8 cellular contexts compared by ENCODE assay signal in genomic region chr1:212062832-212063438, GRCh38. TPM values are rescaled to one million over a fixed set of nuclear protein-coding genes. Genes with fewer than 3 reads are reported as not detected.
DNase-seq lines count a peak whose midpoint lies in the region; ATAC-seq, FAIRE-seq and TF ChIP-seq lines count a peak whose summit lies in the region.

No MANE protein-coding gene starts in this region.

- H3K27ac ChIP-seq in A673 (ENCODE audit: low read depth, low read length, poor library complexity, severe bottlenecking) (no peak overlapping the region), GM12878 (ENCODE audit: control insufficient read depth, insufficient read depth) (no peak overlapping the region), kidney (ENCODE audit: low read depth in 2 of 2, low read length in 2 of 2) (no peak overlapping the region), transverse colon (no peak overlapping the region)

- H3K36me3 ChIP-seq in A673 (ENCODE audit: insufficient read depth, low read length, poor library complexity, severe bottlenecking) (peaks cover 53% of the 10 kb centered on the region), GM12878 (ENCODE audit: control insufficient read depth in 2 of 2, insufficient read depth in 2 of 2, low read length in 1 of 2) (peaks cover 0 to 3% of the 10 kb centered on the region in 2 experiments), kidney (ENCODE audit: control insufficient read depth in 1 of 2, insufficient read depth in 2 of 2, low read length in 2 of 2) (no peaks in the 10 kb centered on the region), transverse colon (no peaks in the 10 kb centered on the region)

- H3K4me1 ChIP-seq in A673 (ENCODE audit: insufficient read depth, low read length, poor library complexity, severe bottlenecking): no peaks in the 10 kb centered on the region
- no peaks in the 10 kb centered on the region for H3K4me1 ChIP-seq in GM12878 (ENCODE audit: control insufficient read depth, insufficient read depth, low read length)
- no peaks in the 10 kb centered on the region for H3K4me1 ChIP-seq in kidney (ENCODE audit: control insufficient read depth in 1 of 2, insufficient read depth in 1 of 2, low read depth in 1 of 2, low read length in 2 of 2)
- H3K4me1 ChIP-seq in transverse colon: no peaks in the 10 kb centered on the region

- TF ChIP-seq RAD21 in GM12878 (IDR thresholded peaks at IDR 0.05; ENCODE audit: insufficient read depth, low read depth, low read length): peak; percentile 59

- no peak overlapping the region for H3K4me2 ChIP-seq in GM12878 (ENCODE audit: control insufficient read depth, insufficient read depth)

- TF ChIP-seq CTCF in A673 (conservative IDR thresholded peaks at IDR 0.05; ENCODE audit: low read depth, low read length) (peak; percentile 73), GM12874 (IDR thresholded peaks at IDR 0.05; ENCODE audit: insufficient read depth, low read depth, low read length) (peak; percentile 41; the same call in 1 of the 2 replicates), GM12878 (IDR thresholded peaks at IDR 0.05 in 2 of 3, conservative IDR thresholded peaks at IDR 0.05 in 1 of 3; ENCODE audit: control insufficient read depth in 2 of 3, extremely low read depth in 1 of 3, insufficient read depth in 1 of 3, low read depth in 3 of 3, low read length in 3 of 3) (peak; percentile 54 to 63 (median 56); a peak in 5 of 6 replicates), kidney (IDR thresholded peaks at IDR 0.05; ENCODE audit: borderline replicate concordance, extremely low read depth, insufficient read depth) (peak; percentile 58), transverse colon (IDR thresholded peaks at IDR 0.05) (peak; percentile 56 to 68 (median 63))

- no peak overlapping the region for H2AFZ ChIP-seq in GM12878 (ENCODE audit: control insufficient read depth, low read depth, low read length)

- WGBS in GM12878 (ENCODE audit: insufficient coverage, insufficient replicate concordance, low lambda C conversion rate, missing lambda C conversion rate): 95% methylated on average over 5 of the region's 5 CpGs
- 81 to 84% methylated on average over 5 of the region's 5 CpGs for WGBS in transverse colon (ENCODE audit: low coverage in 1 of 2), 2 donors

- no peaks in the 10 kb centered on the region for H3K79me2 ChIP-seq in GM12878 (ENCODE audit: control insufficient read depth, insufficient read depth, low read length)

- ATAC-seq in GM12878: peak; percentile 83

- POLR2A ChIA-PET in A673 (lab: Charles Lee; ENCODE audit: low non-redundant PET): no interaction called here
- POLR2A ChIA-PET in GM12878 (lab: Charles Lee): interaction anchor here (0.6 to 1.6 kb wide), 2 partner anchors 23 to 39 kb away, joined by 3 to 4 read pairs; no protein-coding TSS in a partner anchor

- H3K27me3 ChIP-seq in A673 (replicated peaks; ENCODE audit: insufficient read depth, low read depth, low read length, poor library complexity): no peaks in the 10 kb centered on the region
- no peaks in the 10 kb centered on the region for H3K27me3 ChIP-seq in GM12878 (replicated peaks in 1 of 2; ENCODE audit: control insufficient read depth in 2 of 2, insufficient read depth in 2 of 2, low read length in 1 of 2)
- no peaks in the 10 kb centered on the region for H3K27me3 ChIP-seq in transverse colon

- DNase-seq in A673 (ENCODE audit: low spot score) (peak; percentile 70), NCI-H345 treated with DMSO at 0.1 percent for 48 hours (lab: John Stamatoyannopoulos, UW; ENCODE audit: unreplicated experiment) (peak; percentile 37), GM12878 (ENCODE audit: low read depth, low spot score) (no peak), kidney (no peak), transverse colon (no peak)
- DNase-seq in activated naive CD4-positive, alpha-beta T cell (lab: John Stamatoyannopoulos, UW): no peak
- no peak for DNase-seq in stimulated activated CD4-positive, alpha-beta T cell treated with anti-CD3 and anti-CD28 coated beads, Interleukin-4, amount 100 ng/mL, for 4 hours

- intact Hi-C loops in A673 (cut with micrococcal nuclease; ENCODE audit: unreplicated experiment) (loop anchor here (2.0 kb wide), 3 partner anchors 228 to 394 kb away; no protein-coding TSS in a partner anchor), GM12878 (cut with micrococcal nuclease; ENCODE audit: unreplicated experiment) (loop anchor here (2.0 kb wide), 2 partner anchors 228 to 306 kb away; no protein-coding TSS in a partner anchor), kidney (cut with DNase I) (loop anchor here (10.0 kb wide), 2 partner anchors 302 to 392 kb away; no protein-coding TSS in a partner anchor), transverse colon (cut with DNase I; ENCODE audit: low total_unique reads) (no loop called here)

- H3K9me3 ChIP-seq in A673 (ENCODE audit: low read depth, low read length, poor library complexity, severe bottlenecking) (no peaks in the 10 kb centered on the region), GM12878 (replicated peaks; ENCODE audit: control insufficient read depth, insufficient read depth, low read length) (no peaks in the 10 kb centered on the region), kidney (ENCODE audit: control insufficient read depth in 1 of 2, low read length in 2 of 2) (no peaks in the 10 kb centered on the region), transverse colon (no peaks in the 10 kb centered on the region)

- H3K9ac ChIP-seq in GM12878 (ENCODE audit: control insufficient read depth, insufficient read depth, low read length): no peak overlapping the region
- no peak overlapping the region for H3K9ac ChIP-seq in kidney (ENCODE audit: low read length in 2 of 2)

- CTCF ChIA-PET in A673 (lab: Charles Lee): interaction anchor here (0.7 to 1.0 kb wide), 3 partner anchors 11 to 393 kb away, joined by 3 read pairs; no protein-coding TSS in a partner anchor
- CTCF ChIA-PET in GM12878 (lab: Yijun Ruan, JAX): interaction anchor here (0.6 to 9.1 kb wide), 41 partner anchors 8 to 1021 kb away, joined by 3 to 136 read pairs (median 4); partner anchors contain the start of genes DTL and INTS7

- FAIRE-seq in GM12878 (lab: Jason Lieb, UNC): peak; percentile 89
- FAIRE-seq in kidney (lab: Jason Lieb, UNC): peak; percentile 51

- SMC1A ChIA-PET in GM12878 (lab: Charles Lee; ENCODE audit: uncharacterized antibody, unreplicated experiment): interaction anchor here (0.6 to 3.9 kb wide), 30 partner anchors 9 to 453 kb away, joined by 3 to 45 read pairs (median 4); partner anchors contain the start of genes DTL and INTS7

- RAD21 ChIA-PET in GM12878 (lab: Charles Lee; ENCODE audit: unreplicated experiment): interaction anchor here (0.8 to 5.0 kb wide), 13 partner anchors 28 to 394 kb away, joined by 3 to 41 read pairs (median 3); partner anchors contain the start of genes DTL and INTS7

- no peak for TF ChIP-seq POLR2A in GM12878 (IDR thresholded peaks at IDR 0.05; ENCODE audit: low read depth, low read length)
- TF ChIP-seq POLR2A in transverse colon (IDR thresholded peaks at IDR 0.05): no peak

- H3K4me3 ChIP-seq in A673 (ENCODE audit: low read depth, low read length, poor library complexity, severe bottlenecking) (no peak overlapping the region), GM12878 (no peak overlapping the region), kidney (ENCODE audit: low read length in 2 of 2) (no peak overlapping the region), transverse colon (no peak overlapping the region)

- no TSS peak for BruUV-seq in A673 (replicated peaks; lab: Mats Ljungman, UMichigan)
- no TSS peak for BruUV-seq in GM12878 (replicated peaks; lab: Mats Ljungman, UMichigan)

- in situ Hi-C loops in GM12878 (cut with MboI) (loop anchor here (5.0 kb wide), 1 partner anchor 394 kb away; no protein-coding TSS in a partner anchor), transverse colon (cut with MboI; ENCODE audit: low pct_ligation_motif_present in 1 of 4, low pct_unique_long_range_greater_than_20kb in 1 of 4, low sequenced_read_pairs in 3 of 4) (loop anchor here in 3 of 4 donors (10.0 to 25.0 kb wide), 3 partner anchors 299 to 392 kb away; no protein-coding TSS in a partner anchor)

- H4K20me1 ChIP-seq in GM12878 (ENCODE audit: control insufficient read depth, insufficient read depth): no peaks in the 10 kb centered on the region

- no peak for TF ChIP-seq EP300 in GM12878 (IDR thresholded peaks at IDR 0.05; ENCODE audit: borderline replicate concordance in 1 of 2, control insufficient read depth in 1 of 2, low read depth in 2 of 2, low read length in 2 of 2)
- TF ChIP-seq EP300 in transverse colon (IDR thresholded peaks at IDR 0.05; ENCODE audit: low read depth): no peak

RNA-seq across cellular contexts. Expression of gene DTL, which starts 27.4 kb away (rescaled TPM):
- 78.4 and 84.3 TPM in 2 replicates for total RNA-seq in A673 (2021)
- total RNA-seq in GM12878 (2013; cell fraction: nucleolus; rRNA removed): 47.4 and 50.1 TPM in 2 replicates
- 49.4 and 51.7 TPM in 2 replicates for total RNA-seq in GM12878 (2014; rRNA removed)
- 45.6 and 45.7 TPM in 2 replicates for total RNA-seq in GM12878 (2014; rRNA removed; fragmentation: Illumina TruSeq; extraction: Trizol)
- 48.0 and 55.1 TPM in 2 replicates for total RNA-seq in GM12878 (2021)
- 13.8 TPM for polyA plus RNA-seq in GM12878 (2011; ENCODE audit: low read depth)
- polyA plus RNA-seq in GM12878 (2011; rRNA removed): 62.7 and 65.3 TPM in 2 replicates
- polyA plus RNA-seq in GM12878 (2011; cell fraction: cytosol; rRNA removed): 45.4 and 56.6 TPM in 2 replicates
- polyA plus RNA-seq in GM12878 (2011; cell fraction: nucleus; rRNA removed): 40.2 and 54.0 TPM in 2 replicates
- polyA plus RNA-seq in GM12878 (2012): 14.0 and 25.0 TPM in 2 replicates
- 58.8 and 62.3 TPM in 2 replicates for polyA plus RNA-seq in GM12878 (2014; fragmentation: Illumina TruSeq; extraction: Trizol)
- 10 to 100 TPM; 24.1 to 24.6 TPM for polyA plus RNA-seq in GM12878 (2014; fragmentation: Nextera tagmentation; extraction: Ambion mirVana)
- polyA plus RNA-seq in GM12878 (2014; rRNA removed): 36.1 and 39.0 TPM in 2 replicates
- 10 to 100 TPM; 72.3 to 73.4 TPM for polyA plus RNA-seq in GM12878 (2016; fragmentation: Nextera tagmentation; extraction: Ambion mirVana)
- polyA minus RNA-seq in GM12878 (2011; rRNA and poly(A)+ RNA removed): 80.8 and 121 TPM in 2 replicates
- polyA minus RNA-seq in GM12878 (2011; cell fraction: cytosol; rRNA and poly(A)+ RNA removed): 22.9 and 34.7 TPM in 2 replicates
- 41.7 and 50.0 TPM in 2 replicates for polyA minus RNA-seq in GM12878 (2011; cell fraction: nucleus; rRNA and poly(A)+ RNA removed)
- 2.0 TPM for total RNA-seq in kidney
- polyA plus RNA-seq in kidney (ENCODE audit: insufficient read depth, low read depth, low replicate concordance): not detected
- 1 to 10 TPM in 2 of 4 donors, under 1 TPM in 1, not detected in 1; 0.16 to 5.0 (median 3.3) TPM for total RNA-seq in transverse colon

RNA-seq across cellular contexts. Expression of gene INTS7, which starts 27.6 kb away (rescaled TPM):
- total RNA-seq in A673 (2021): 41.5 and 45.0 TPM in 2 replicates
- total RNA-seq in GM12878 (2013; cell fraction: nucleolus; rRNA removed): 64.2 and 69.0 TPM in 2 replicates
- 28.4 and 30.2 TPM in 2 replicates for total RNA-seq in GM12878 (2014; rRNA removed)
- 23.4 and 25.4 TPM in 2 replicates for total RNA-seq in GM12878 (2014; rRNA removed; fragmentation: Illumina TruSeq; extraction: Trizol)
- total RNA-seq in GM12878 (2021): 21.3 and 22.3 TPM in 2 replicates
- polyA plus RNA-seq in GM12878 (2011; ENCODE audit: low read depth): 10.6 TPM
- 49.1 and 51.2 TPM in 2 replicates for polyA plus RNA-seq in GM12878 (2011; rRNA removed)
- 27.3 and 32.0 TPM in 2 replicates for polyA plus RNA-seq in GM12878 (2011; cell fraction: cytosol; rRNA removed)
- 20.5 and 21.3 TPM in 2 replicates for polyA plus RNA-seq in GM12878 (2011; cell fraction: nucleus; rRNA removed)
- polyA plus RNA-seq in GM12878 (2012): 12.6 and 17.0 TPM in 2 replicates
- 28.3 and 36.1 TPM in 2 replicates for polyA plus RNA-seq in GM12878 (2014; fragmentation: Illumina TruSeq; extraction: Trizol)
- polyA plus RNA-seq in GM12878 (2014; fragmentation: Nextera tagmentation; extraction: Ambion mirVana): 10 to 100 TPM; 17.1 to 20.1 TPM
- polyA plus RNA-seq in GM12878 (2014; rRNA removed): 16.8 and 20.6 TPM in 2 replicates
- 10 to 100 TPM; 32.1 to 36.5 TPM for polyA plus RNA-seq in GM12878 (2016; fragmentation: Nextera tagmentation; extraction: Ambion mirVana)
- polyA minus RNA-seq in GM12878 (2011; rRNA and poly(A)+ RNA removed): 70.4 and 100 TPM in 2 replicates
- polyA minus RNA-seq in GM12878 (2011; cell fraction: cytosol; rRNA and poly(A)+ RNA removed): 13.6 and 25.8 TPM in 2 replicates
- 50.1 and 72.6 TPM in 2 replicates for polyA minus RNA-seq in GM12878 (2011; cell fraction: nucleus; rRNA and poly(A)+ RNA removed)
- total RNA-seq in kidney: 9.8 TPM
- 5.1 TPM for polyA plus RNA-seq in kidney (ENCODE audit: insufficient read depth, low read depth, low replicate concordance)
- total RNA-seq in transverse colon: 1 to 10 TPM; 7.1 to 10.0 (median 9.5) TPM

Comparison
In these comparisons a context has a peak if more than half of its experiments do, and no peak if none do; other contexts are left out.
1. DNase-seq: peak in A673 (single experiment) and NCI-H345 treated with DMSO at 0.1 percent for 48 hours (single experiment); none in GM12878 (single experiment), kidney (single experiment), transverse colon (single experiment), activated naive CD4-positive, alpha-beta T cell (0 of 4) and stimulated activated CD4-positive, alpha-beta T cell treated with anti-CD3 and anti-CD28 coated beads, Interleukin-4, amount 100 ng/mL, for 4 hours (0 of 2).
2. RNA of gene DTL, which starts 27.4 kb away (total RNA-seq): 78.4 to 84.3 TPM in A673 and 45.6 to 55.1 TPM in GM12878; 0.16 to 5.0 TPM in transverse colon and 2.0 TPM in kidney (single experiment); every median in the first group is over 4 times any median in the second.
3. Peak in every context shown above with its lines, with median percentiles within 50 percentile points of each other: CTCF ChIP-seq.